Comparison of ENCODE assay signal across 21 cellular contexts in the genomic region with DNA sequence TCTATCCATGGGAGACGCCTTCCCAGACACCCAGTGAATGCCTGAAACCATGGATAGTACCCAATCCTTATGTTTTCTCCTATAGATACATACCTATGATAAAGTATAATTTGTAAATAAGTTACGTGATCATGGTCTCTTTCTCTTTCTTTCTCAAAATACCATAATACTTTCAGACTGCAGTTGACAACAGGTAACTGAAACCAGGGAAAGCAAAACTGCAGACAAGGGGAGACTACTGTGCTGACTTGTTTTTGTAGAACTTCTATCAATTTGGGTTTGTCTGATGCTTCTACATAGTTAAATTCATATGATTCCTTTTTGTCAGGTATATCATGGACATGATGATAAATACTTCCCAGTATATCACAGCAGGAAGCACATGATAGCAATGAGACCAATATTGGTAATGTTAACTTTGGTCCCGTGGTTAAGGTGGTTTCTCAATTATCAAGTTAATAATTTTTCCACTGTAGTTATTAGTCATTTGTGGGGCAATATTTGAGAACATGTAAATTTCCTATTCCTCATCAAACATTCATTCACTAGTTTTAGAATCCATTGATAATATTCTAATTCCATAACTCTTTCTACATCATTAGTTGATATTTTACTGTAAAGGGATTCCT.
A peak's percentile ranks its signal among the peaks of the same experiment; 100 is the strongest.
DNase-seq lines count a peak whose midpoint lies in the region; ATAC-seq and TF ChIP-seq lines count a peak whose summit lies in the region.
"Had no signal": no experiment of that assay in that cellular context is flagged by ENCODE, and none has a peak within 500 bp of the region (broad histone marks: within the 10 kb centered on the region; RNA-seq: fewer than 3 reads in every experiment).

No MANE protein-coding gene starts in this region.

- WGBS in hepatocyte (ENCODE audit: low lambda C conversion rate, missing lambda C conversion rate): 93% methylated on average over 3 of the region's 3 CpGs

- peak; percentile 3 for DNase-seq in renal cortical epithelial cell (ENCODE audit: low read depth)
- no peak for DNase-seq in hepatocyte (ENCODE audit: low spot score)
- no peak for DNase-seq in glomerular visceral epithelial cell (ENCODE audit: extremely low spot score)
- no peak for DNase-seq in activated gamma-delta T cell treated with Interleukin-2 at 50 U/mL for 16 hours
- DNase-seq: CD4-positive, alpha-beta T cell; DND-41; GF-D8; HFFc6; KBM-7; NCI-H146; NCI-H2107; NCI-H226; NCI-H526; NK-92 treated with Interleukin-12 subunit alpha and Interleukin-12 subunit beta, amount 100 ng/mL, for 24 hours; T-cell; T1000 had no signal

- no peaks in the 10 kb centered on the region for H3K9me2 ChIP-seq in hepatocyte (replicated peaks; ENCODE audit: insufficient read depth)

- no peaks in the 10 kb centered on the region for H3K9me3 ChIP-seq in hepatocyte (ENCODE audit: low read depth)
- H3K9me3 ChIP-seq: SJSA1 had no signal

- no peaks in the 10 kb centered on the region for H3K4me1 ChIP-seq in hepatocyte (ENCODE audit: insufficient read depth)
- H3K4me1 ChIP-seq: SJSA1 had no signal

- TF ChIP-seq CTCF in hepatocyte (IDR thresholded peaks at IDR 0.05; ENCODE audit: poor library complexity): no peak

- no peaks in the 10 kb centered on the region for H3K79me2 ChIP-seq in hepatocyte

- no peak overlapping the region for H2AFZ ChIP-seq in hepatocyte

- H4K20me1 ChIP-seq in hepatocyte (ENCODE audit: insufficient read depth, poor library complexity, severe bottlenecking): no peaks in the 10 kb centered on the region

- H3K4me3 ChIP-seq in hepatocyte: no peak overlapping the region
- H3K4me3 ChIP-seq: SJSA1 had no signal

- H3K4me2 ChIP-seq in hepatocyte: no peak overlapping the region

- H3K36me3 ChIP-seq in hepatocyte (replicated peaks; ENCODE audit: insufficient read depth, low read depth): no peaks in the 10 kb centered on the region
- H3K36me3 ChIP-seq: SJSA1 had no signal

- H3K27me3 ChIP-seq in hepatocyte: no peaks in the 10 kb centered on the region
- H3K27me3 ChIP-seq: SJSA1 had no signal

- ATAC-seq in GM19025 (IDR thresholded peaks at IDR 0.05; ENCODE audit: low read depth, unreplicated experiment) (peak; percentile 47), GM21447 (IDR thresholded peaks at IDR 0.05; ENCODE audit: unreplicated experiment) (peak; percentile 58), HG03159 (IDR thresholded peaks at IDR 0.05; ENCODE audit: unreplicated experiment) (peak; percentile 66)
- ATAC-seq: T-cell had no signal

- H3K27ac ChIP-seq in hepatocyte: no peak overlapping the region
- H3K27ac ChIP-seq: RWPE1, SJSA1 had no signal
